22 cellular contexts compared by ENCODE assay signal in the genomic region with DNA sequence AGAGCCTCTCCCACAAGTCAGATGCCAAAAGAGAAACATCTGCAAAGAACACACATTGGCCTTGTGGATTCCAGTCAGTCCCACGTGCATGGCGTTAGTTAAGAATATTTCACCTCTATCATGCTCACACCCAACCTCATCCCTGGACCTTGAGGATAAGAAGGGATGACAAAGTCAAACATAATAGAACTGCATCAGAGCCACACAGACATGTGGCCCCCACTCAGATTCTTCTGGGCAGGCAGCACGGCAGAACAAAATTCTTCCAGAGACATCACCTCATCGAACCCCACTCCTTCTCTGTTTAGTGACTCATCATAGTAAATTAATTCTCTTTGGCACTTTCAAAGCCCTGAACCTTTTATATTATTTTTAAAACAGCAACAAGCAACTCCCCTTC. TPM values are rescaled to one million over a fixed set of nuclear protein-coding genes. Genes with fewer than 3 reads are reported as not detected.
DNase-seq lines count a peak whose midpoint lies in the region; ATAC-seq and TF ChIP-seq lines count a peak whose summit lies in the region.
"Had no signal": no experiment of that assay in that cellular context is flagged by ENCODE, and none has a peak within 500 bp of the region (broad histone marks: within the 10 kb centered on the region; RNA-seq: fewer than 3 reads in every experiment).

No MANE protein-coding gene starts in this region.

- peak overlapping the region; percentile 36 for H3K27ac Mint-ChIP-seq in stimulated activated naive CD8-positive, alpha-beta T cell treated with anti-CD3 and anti-CD28 coated beads, Interleukin-15, Interleukin-2, amounts not matched to agents 100 ng/mL and 50 ng/mL, for 24 hours
- peak overlapping the region in 1 of 2 donors; percentile 80 for H3K27ac Mint-ChIP-seq in stimulated activated naive CD8-positive, alpha-beta T cell treated with anti-CD3 and anti-CD28 coated beads, Interleukin-15, amount 100 ng/mL, for 72 hours
- H3K27ac Mint-ChIP-seq in brain, result peak overlapping the region; percentile 55 to 88 (median 65)
- H3K27ac Mint-ChIP-seq: B cell had no signal

- no peaks in the 10 kb centered on the region for H3K27me3 Mint-ChIP-seq in stimulated activated naive CD8-positive, alpha-beta T cell treated with anti-CD3 and anti-CD28 coated beads, Interleukin-15, Interleukin-2, amounts not matched to agents 100 ng/mL and 50 ng/mL, for 24 hours
- H3K27me3 Mint-ChIP-seq in stimulated activated naive CD8-positive, alpha-beta T cell treated with anti-CD3 and anti-CD28 coated beads, Interleukin-15, amount 100 ng/mL, for 72 hours, result no peaks in the 10 kb centered on the region
- no peaks in the 10 kb centered on the region for H3K27me3 Mint-ChIP-seq in brain
- H3K27me3 Mint-ChIP-seq: B cell had no signal

- no peak for TF ChIP-seq CTCF in brain (conservative IDR thresholded peaks at IDR 0.05)

- DNase-seq in stimulated activated naive CD8-positive, alpha-beta T cell treated with anti-CD3 and anti-CD28 coated beads, Interleukin-15, amount 100 ng/mL, for 72 hours, result no peak
- peak; percentile 59 for DNase-seq in mesenteric fat pad (ENCODE audit: low spot score)
- DNase-seq in midbrain (lab: John Stamatoyannopoulos, UW), result no peak
- DNase-seq: EL; GF-D8; KG1; NCI-H1092 treated with DMSO at 0.1 percent for 48 hours; NCI-H146; NCI-H2029 treated with DMSO at 0.1 percent for 48 hours; NCI-H2171; NCI-H345; NCI-H524; NCI-H774; NK-92 treated with Interleukin-12 subunit alpha and Interleukin-12 subunit beta, amount 100 ng/mL, for 24 hours; Peyer's patch; SJCRH30 had no signal

- H3K36me3 Mint-ChIP-seq in stimulated activated naive CD8-positive, alpha-beta T cell treated with anti-CD3 and anti-CD28 coated beads, Interleukin-15, Interleukin-2, amounts not matched to agents 100 ng/mL and 50 ng/mL, for 24 hours (ENCODE audit: low read depth), result no peaks in the 10 kb centered on the region
- H3K36me3 Mint-ChIP-seq in brain, result peaks cover 51% of the 10 kb centered on the region

- no peaks in the 10 kb centered on the region for H3K9me3 Mint-ChIP-seq in stimulated activated naive CD8-positive, alpha-beta T cell treated with anti-CD3 and anti-CD28 coated beads, Interleukin-15, Interleukin-2, amounts not matched to agents 100 ng/mL and 50 ng/mL, for 24 hours
- no peaks in the 10 kb centered on the region for H3K9me3 Mint-ChIP-seq in stimulated activated naive CD8-positive, alpha-beta T cell treated with anti-CD3 and anti-CD28 coated beads, Interleukin-15, amount 100 ng/mL, for 72 hours
- H3K9me3 Mint-ChIP-seq in brain, result no peaks in the 10 kb centered on the region

- H3K4me1 Mint-ChIP-seq in stimulated activated naive CD8-positive, alpha-beta T cell treated with anti-CD3 and anti-CD28 coated beads, Interleukin-15, Interleukin-2, amounts not matched to agents 100 ng/mL and 50 ng/mL, for 24 hours (ENCODE audit: low read depth), result peaks cover 17% of the 10 kb centered on the region
- peaks cover 12% of the 10 kb centered on the region for H3K4me1 Mint-ChIP-seq in stimulated activated naive CD8-positive, alpha-beta T cell treated with anti-CD3 and anti-CD28 coated beads, Interleukin-15, amount 100 ng/mL, for 72 hours
- peaks cover 37% of the 10 kb centered on the region for H3K4me1 Mint-ChIP-seq in brain
- H3K4me1 Mint-ChIP-seq: B cell had no signal

- ATAC-seq in stimulated activated naive CD8-positive, alpha-beta T cell treated with anti-CD3 and anti-CD28 coated beads, Interleukin-15, amount 100 ng/mL, for 72 hours, result no peak
- ATAC-seq in HG03378 (IDR thresholded peaks at IDR 0.05; ENCODE audit: unreplicated experiment) (no peak), HG03139 (IDR thresholded peaks at IDR 0.05; ENCODE audit: unreplicated experiment) (no peak)

- no peak overlapping the region for H3K4me3 Mint-ChIP-seq in stimulated activated naive CD8-positive, alpha-beta T cell treated with anti-CD3 and anti-CD28 coated beads, Interleukin-15, Interleukin-2, amounts not matched to agents 100 ng/mL and 50 ng/mL, for 24 hours
- H3K4me3 Mint-ChIP-seq in stimulated activated naive CD8-positive, alpha-beta T cell treated with anti-CD3 and anti-CD28 coated beads, Interleukin-15, amount 100 ng/mL, for 72 hours, result no peak overlapping the region
- H3K4me3 Mint-ChIP-seq in brain, result no peak overlapping the region
- H3K4me3 Mint-ChIP-seq: B cell had no signal

RNA-seq across cellular contexts. Expression of gene ADD2, which starts 58.3 kb away (rescaled TPM):
- polyA plus RNA-seq in brain (ENCODE audit: insufficient read depth, low read depth, low replicate concordance), result 67.0 TPM
- 3.3 TPM for total RNA-seq in mesenteric fat pad
- total RNA-seq: OCI-LY7 had no signal
